ENCODE assay signal across 10 cellular contexts in the genomic region with DNA sequence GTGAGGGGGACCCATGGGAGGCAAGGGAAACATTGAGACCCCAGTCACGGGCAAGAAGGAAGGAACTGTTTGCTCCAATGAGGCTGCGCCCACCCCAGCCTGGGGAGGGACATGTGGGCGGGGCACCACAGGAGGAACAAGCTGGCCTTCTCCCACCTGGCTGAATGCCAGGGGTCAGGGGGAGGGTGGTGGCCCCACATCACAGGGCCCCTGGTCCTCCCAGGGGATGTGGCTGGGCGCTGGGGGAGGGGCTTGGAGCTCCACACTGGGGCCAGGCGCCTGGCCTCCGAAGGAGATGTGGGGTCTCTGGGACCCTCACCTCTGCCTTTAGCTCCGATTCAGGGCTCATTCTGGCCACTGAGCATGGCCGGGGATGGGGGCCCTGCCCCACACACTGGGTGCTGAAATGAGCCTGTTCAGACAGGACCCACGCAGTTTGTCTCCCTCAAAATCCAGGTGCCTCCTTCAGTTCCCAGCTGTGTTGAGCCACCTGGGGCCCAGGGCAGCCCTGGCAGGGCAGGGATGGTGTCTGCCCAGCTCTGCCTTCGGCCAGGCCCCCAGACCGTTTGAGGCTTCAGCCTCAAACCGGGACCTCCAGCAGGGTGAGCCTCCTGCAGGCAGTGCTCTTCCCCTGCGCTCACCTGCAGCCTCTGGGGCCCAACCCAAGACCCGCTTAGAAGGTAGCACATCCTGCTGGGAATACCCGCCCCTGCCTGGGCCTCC. TPM values are rescaled to one million over a fixed set of nuclear protein-coding genes. Genes with fewer than 3 reads are reported as not detected.
DNase-seq lines count a peak whose midpoint lies in the region; ATAC-seq and TF ChIP-seq lines count a peak whose summit lies in the region.
"Had no signal": no experiment of that assay in that cellular context is flagged by ENCODE, and none has a peak within 500 bp of the region (broad histone marks: within the 10 kb centered on the region; RNA-seq: fewer than 3 reads in every experiment).

No MANE protein-coding gene starts in this region.

- H3K4me3 ChIP-seq in left lung = no peak overlapping the region

- ATAC-seq in WTC11 (peak; percentile 50), left lung (peak; percentile 7), HG02870 (IDR thresholded peaks at IDR 0.05; ENCODE audit: unreplicated experiment) (no peak), GM19351 (IDR thresholded peaks at IDR 0.05; ENCODE audit: unreplicated experiment) (no peak)

- no peak overlapping the region for H3K4me3 Mint-ChIP-seq in WTC11
- no peak overlapping the region for H3K4me3 Mint-ChIP-seq in activated CD4-positive, alpha-beta T cell treated with anti-CD3 and anti-CD28 coated beads, Interleukin-2, amount 10 ng/mL, durations not matched to agents 24 days and 14 days

- TF ChIP-seq CTCF in WTC11 (IDR thresholded peaks at IDR 0.05) (no peak), left lung (IDR thresholded peaks at IDR 0.05) (no peak)

- H3K27me3 Mint-ChIP-seq in WTC11 (ENCODE audit: low read depth) = no peaks in the 10 kb centered on the region; the same call in none of the 2 replicates
- no peaks in the 10 kb centered on the region for H3K27me3 Mint-ChIP-seq in activated CD4-positive, alpha-beta T cell treated with anti-CD3 and anti-CD28 coated beads, Interleukin-2, amount 10 ng/mL, durations not matched to agents 24 days and 14 days
- H3K27me3 Mint-ChIP-seq: activated naive CD8-positive, alpha-beta T cell had no signal

- peaks cover 24% of the 10 kb centered on the region for H3K4me1 Mint-ChIP-seq in WTC11
- peaks cover 2% of the 10 kb centered on the region for H3K4me1 Mint-ChIP-seq in activated CD4-positive, alpha-beta T cell treated with anti-CD3 and anti-CD28 coated beads, Interleukin-2, amount 10 ng/mL, durations not matched to agents 24 days and 14 days

- H3K4me1 ChIP-seq in left lung = peaks cover 0 to 22% of the 10 kb centered on the region in 2 donors

- no peak overlapping the region for H3K27ac ChIP-seq in left lung

- no peaks in the 10 kb centered on the region for H3K36me3 ChIP-seq in left lung

- no peaks in the 10 kb centered on the region for H3K9me3 ChIP-seq in left lung

- intact Hi-C loops in left lung (cut with DNase I) = no loop called here
- intact Hi-C loops in activated CD4-positive, alpha-beta T cell treated with anti-CD3 and anti-CD28 coated beads, Interleukin-2, amount 10 ng/mL, durations not matched to agents 24 days and 14 days (cut with micrococcal nuclease) = no loop called here

- peaks cover 5% of the 10 kb centered on the region; the same call in 1 of the 2 replicates for H3K9me3 Mint-ChIP-seq in WTC11
- peaks cover 3% of the 10 kb centered on the region for H3K9me3 Mint-ChIP-seq in activated CD4-positive, alpha-beta T cell treated with anti-CD3 and anti-CD28 coated beads, Interleukin-2, amount 10 ng/mL, durations not matched to agents 24 days and 14 days

- DNase-seq in CMK (ENCODE audit: low read depth) = peak; percentile 74
- peak; percentile 34 for DNase-seq in HPDE6-E6E7 (ENCODE audit: extremely low spot score)
- DNase-seq in WTC11 (ENCODE audit: low spot score) = no peak
- peak in 1 of 2 donors; percentile 65 for DNase-seq in left lung
- no peak for DNase-seq in iPS-NIHi7 (ENCODE audit: extremely low spot score)
- no peak for DNase-seq in activated CD4-positive, alpha-beta T cell treated with anti-CD3 and anti-CD28 coated beads, Interleukin-2, amount 10 ng/mL, durations not matched to agents 24 days and 14 days
- DNase-seq: IMR-90 had no signal

- no peak overlapping the region for H3K27ac Mint-ChIP-seq in WTC11
- no peak overlapping the region for H3K27ac Mint-ChIP-seq in activated CD4-positive, alpha-beta T cell treated with anti-CD3 and anti-CD28 coated beads, Interleukin-2, amount 10 ng/mL, durations not matched to agents 24 days and 14 days
- H3K27ac Mint-ChIP-seq: activated naive CD8-positive, alpha-beta T cell had no signal

- H3K27me3 ChIP-seq in left lung = peaks cover 0 to 9% of the 10 kb centered on the region in 2 donors

- POLR2A ChIA-PET in WTC11 (lab: Charles Lee) = interaction anchor here (1.2 to 1.4 kb wide), 3 partner anchors 8 to 29 kb away, joined by 3 to 8 read pairs (median 5); no protein-coding TSS in a partner anchor

- CTCF ChIA-PET in WTC11 (lab: Charles Lee) = interaction anchor here (0.6 to 2.1 kb wide), 12 partner anchors 9 to 468 kb away, joined by 3 to 17 read pairs (median 4); no protein-coding TSS in a partner anchor

- no peaks in the 10 kb centered on the region; the same call in 1 of the 2 replicates for H3K36me3 Mint-ChIP-seq in WTC11
- no peaks in the 10 kb centered on the region for H3K36me3 Mint-ChIP-seq in activated CD4-positive, alpha-beta T cell treated with anti-CD3 and anti-CD28 coated beads, Interleukin-2, amount 10 ng/mL, durations not matched to agents 24 days and 14 days (ENCODE audit: low read depth)
- H3K36me3 Mint-ChIP-seq: activated naive CD8-positive, alpha-beta T cell had no signal

TF ChIP-seq in WTC11, 78 proteins besides CTCF, POLR2A, EP300 and RAD21:
- TF ChIP-seq TEAD1 (CRISPR knock-in tag; IDR thresholded peaks at IDR 0.05) (no peak), ZNF263 (CRISPR knock-in tag; IDR thresholded peaks at IDR 0.05; ENCODE audit: low read depth) (0 out of 2 replicates have a peak, but pooled peaks have one; percentile 1)

RNA-seq across cellular contexts. Expression of a gene that starts 33.2 kb away (rescaled TPM):
- total RNA-seq in WTC11 (2021) (76.7 to 95.6 TPM (median 79.2 TPM) in 3 replicates), left lung (100 to 1,000 TPM in 1 of 2 donors, 10 to 100 TPM in 1; 65.1 to 102 TPM)
- total RNA-seq in activated CD4-positive, alpha-beta T cell treated with anti-CD3 and anti-CD28 coated beads, Interleukin-2, amount 10 ng/mL, durations not matched to agents 24 days and 14 days = 108 and 113 TPM in 2 replicates

Comparison
In these comparisons a context has a peak if more than half of its experiments do, and no peak if none do; other contexts are left out.
1. DNase-seq: peak in CMK (single experiment) and HPDE6-E6E7 (single experiment); none in WTC11 (single experiment), iPS-NIHi7 (single experiment) and activated CD4-positive, alpha-beta T cell treated with anti-CD3 and anti-CD28 coated beads, Interleukin-2, amount 10 ng/mL, durations not matched to agents 24 days and 14 days (single experiment).
2. ATAC-seq: peak in WTC11 (single experiment) and left lung (single experiment); none in HG02870 (single experiment) and GM19351 (single experiment).